8 cellular contexts compared by ENCODE assay signal in genomic region chr19:13953021-13953531, GRCh38. TPM values are rescaled to one million over a fixed set of nuclear protein-coding genes. Genes with fewer than 3 reads are reported as not detected.
A peak's percentile ranks its signal among the peaks of the same experiment; 100 is the strongest.
DNase-seq lines count a peak whose midpoint lies in the region; ATAC-seq, FAIRE-seq and TF ChIP-seq lines count a peak whose summit lies in the region.

No MANE protein-coding gene starts in this region.

- WGBS in A549 (ENCODE audit: missing lambda C conversion rate), result no CpG with 5 or more reads among the region's 10 CpGs

- peak in 1 of 2 experiments; percentile 27; a peak in 1 of 5 replicates for TF ChIP-seq RAD21 in A549 (conservative IDR thresholded peaks at IDR 0.05 in 1 of 2, IDR thresholded peaks at IDR 0.05 in 1 of 2)

- no peak for TF ChIP-seq POLR2A in A549 (IDR thresholded peaks at IDR 0.05; ENCODE audit: low read length)

- H3K4me2 ChIP-seq in A549 (peak overlapping the region; percentile 98), osteoblast (ENCODE audit: insufficient read depth, low read length) (peak overlapping the region; percentile 91)

- H3K27ac Mint-ChIP-seq in activated CD8-positive, alpha-beta T cell treated with anti-CD3 and anti-CD28 coated beads for 36 hours, result peak overlapping the region; percentile 80

- H3K4me1 ChIP-seq in A549, result peaks cover 8% of the 10 kb centered on the region; the same call in 1 of the 3 replicates
- peaks cover 5% of the 10 kb centered on the region for H3K4me1 ChIP-seq in HAP-1
- no peaks in the 10 kb centered on the region for H3K4me1 ChIP-seq in foreskin keratinocyte
- H3K4me1 ChIP-seq in osteoblast (ENCODE audit: insufficient read depth, low read length), result no peaks in the 10 kb centered on the region

- peak overlapping the region; percentile 16 for H2AFZ ChIP-seq in osteoblast (ENCODE audit: low read length)

- TF ChIP-seq EP300 in A549 (IDR thresholded peaks at IDR 0.05), result no peak

- H3K79me2 ChIP-seq in osteoblast (ENCODE audit: insufficient read depth, low read length), result peaks cover 20% of the 10 kb centered on the region

- no peaks in the 10 kb centered on the region for H3K27me3 Mint-ChIP-seq in activated CD8-positive, alpha-beta T cell treated with anti-CD3 and anti-CD28 coated beads for 36 hours

- no peak for FAIRE-seq in A549 (lab: Jason Lieb, UNC)

- H4K20me1 ChIP-seq in osteoblast (ENCODE audit: insufficient read depth, low read length), result peaks cover 12% of the 10 kb centered on the region

- H3K36me3 Mint-ChIP-seq in activated CD8-positive, alpha-beta T cell treated with anti-CD3 and anti-CD28 coated beads for 36 hours (ENCODE audit: low read depth), result peaks cover 8% of the 10 kb centered on the region

- TF ChIP-seq CTCF in A549 (IDR thresholded peaks at IDR 0.05) (no peak), foreskin keratinocyte (conservative IDR thresholded peaks at IDR 0.05) (peak; percentile 59), osteoblast (IDR thresholded peaks at IDR 0.05; ENCODE audit: extremely low read depth, low read depth, low read length) (peak; percentile 32)
- no peak for TF ChIP-seq CTCF in activated CD8-positive, alpha-beta T cell treated with anti-CD3 and anti-CD28 coated beads for 36 hours (IDR thresholded peaks at IDR 0.05)

- H3K4me3 Mint-ChIP-seq in activated CD8-positive, alpha-beta T cell treated with anti-CD3 and anti-CD28 coated beads for 36 hours, result peak overlapping the region; percentile 94

- H3K9me3 Mint-ChIP-seq in activated CD8-positive, alpha-beta T cell treated with anti-CD3 and anti-CD28 coated beads for 36 hours, result no peaks in the 10 kb centered on the region

- POLR2A ChIA-PET in A549 (lab: Yijun Ruan, JAX), result interaction anchor here (0.8 kb wide), 1 partner anchor 8 kb away, joined by 3 read pairs; no protein-coding TSS in a partner anchor
- POLR2A ChIA-PET in activated CD8-positive, alpha-beta T cell treated with anti-CD3 and anti-CD28 coated beads for 36 hours (lab: Charles Lee), result interaction anchor here (0.6 to 1.5 kb wide), 7 partner anchors 19 to 1042 kb away, joined by 3 to 6 read pairs (median 3); partner anchors contain the start of gene IL27RA

- intact Hi-C loops in activated CD8-positive, alpha-beta T cell treated with anti-CD3 and anti-CD28 coated beads for 36 hours (cut with micrococcal nuclease), result no loop called here

- peaks cover 13% of the 10 kb centered on the region for H3K4me1 Mint-ChIP-seq in activated CD8-positive, alpha-beta T cell treated with anti-CD3 and anti-CD28 coated beads for 36 hours (ENCODE audit: low read depth)

- H3K36me3 ChIP-seq in HAP-1 (replicated peaks) (peaks cover 28% of the 10 kb centered on the region), osteoblast (ENCODE audit: insufficient read depth, low read length) (peaks cover 24% of the 10 kb centered on the region)

- DNase-seq in A549 (ENCODE audit: low read depth in 1 of 2, low spot score in 1 of 2), result peak; percentile 35 to 53
- peak in 1 of 2 experiments; percentile 51 for DNase-seq in HAP-1 (ENCODE audit: low spot score in 2 of 2)
- peak; percentile 13 for DNase-seq in activated CD8-positive, alpha-beta T cell treated with anti-CD3 and anti-CD28 coated beads for 36 hours
- peak; percentile 33 to 61 for DNase-seq in foreskin keratinocyte
- DNase-seq in osteoblast (ENCODE audit: insufficient read length, low spot score, missing footprints), result peak; percentile 99
- DNase-seq in COLO668 (lab: John Stamatoyannopoulos, UW; ENCODE audit: unreplicated experiment), result no peak

- peak overlapping the region; percentile 85 for H3K4me3 ChIP-seq in A549
- peak overlapping the region; percentile 84 for H3K4me3 ChIP-seq in HAP-1
- peak overlapping the region; percentile 88 for H3K4me3 ChIP-seq in osteoblast (ENCODE audit: insufficient read depth, low read length)

- no peaks in the 10 kb centered on the region for H3K27me3 ChIP-seq in HAP-1 (ENCODE audit: low read depth)
- H3K27me3 ChIP-seq in foreskin keratinocyte, result no peaks in the 10 kb centered on the region
- H3K27me3 ChIP-seq in osteoblast (ENCODE audit: insufficient read depth, low read length), result no peaks in the 10 kb centered on the region

- CTCF ChIA-PET in A549 (lab: Yijun Ruan, JAX), result interaction anchor here (1.3 to 2.3 kb wide), 5 partner anchors 8 to 122 kb away, joined by 3 to 6 read pairs (median 3); partner anchors contain the start of gene MISP3
- CTCF ChIA-PET in activated CD8-positive, alpha-beta T cell treated with anti-CD3 and anti-CD28 coated beads for 36 hours (lab: Charles Lee), result interaction anchor here (0.9 to 1.5 kb wide), 5 partner anchors 78 to 150 kb away, joined by 3 to 7 read pairs (median 5); partner anchors contain the start of genes IL27RA and MISP3

- in situ Hi-C loops in HAP-1 (cut with MboI; ENCODE audit: low sequenced_read_pairs), result no loop called here

- ATAC-seq in A549 (peak; percentile 48 to 67), foreskin keratinocyte (peak; percentile 15), GM19023 (IDR thresholded peaks at IDR 0.05; ENCODE audit: unreplicated experiment) (no peak), HG03457 (IDR thresholded peaks at IDR 0.05; ENCODE audit: unreplicated experiment) (no peak)
- ATAC-seq in activated CD8-positive, alpha-beta T cell treated with anti-CD3 and anti-CD28 coated beads for 36 hours, result no peak

- H3K27ac ChIP-seq in A549, result peak overlapping the region; percentile 93 to 98
- H3K27ac ChIP-seq in foreskin keratinocyte, result peak overlapping the region; percentile 31
- H3K27ac ChIP-seq in osteoblast (ENCODE audit: low read depth, low read length), result peak overlapping the region; percentile 37

- no peaks in the 10 kb centered on the region for H3K9me3 ChIP-seq in A549
- H3K9me3 ChIP-seq in HAP-1, result no peaks in the 10 kb centered on the region
- no peaks in the 10 kb centered on the region for H3K9me3 ChIP-seq in osteoblast (ENCODE audit: low read depth, low read length)

TF ChIP-seq in A549, 52 proteins besides CTCF, POLR2A, EP300 and RAD21:
- TF ChIP-seq RARB (CRISPR knock-in tag; IDR thresholded peaks at IDR 0.05) (no peak), EHF (CRISPR knock-in tag; IDR thresholded peaks at IDR 0.05) (no peak), ZFP36 (IDR thresholded peaks at IDR 0.05; ENCODE audit: borderline replicate concordance, partially characterized antibody) (peak; percentile 27)

RNA-seq across cellular contexts. Expression of gene DCAF15, which starts 0.8 kb away (rescaled TPM):
- 6.9 and 10.2 TPM in 2 replicates for polyA plus RNA-seq in A549 (2011; rRNA removed)
- 31.8 and 39.5 TPM in 2 replicates for polyA plus RNA-seq in A549 (2012; cell fraction: cytosol; rRNA removed)
- polyA plus RNA-seq in A549 (2012; cell fraction: nucleus; rRNA removed), result 147 and 188 TPM in 2 replicates
- 21.1 to 23.0 TPM (median 21.5 TPM) in 3 replicates for polyA plus RNA-seq in A549 (2017; fragmentation: RNase III; extraction: RNeasy Plus Mini Kit Qiagen cat#74134 plus additional on column Dnase treatment)
- polyA minus RNA-seq in A549 (2011; rRNA and poly(A)+ RNA removed), result 15.1 and 17.4 TPM in 2 replicates
- 10 to 100 TPM; 51.3 to 51.9 TPM for total RNA-seq in activated CD8-positive, alpha-beta T cell treated with anti-CD3 and anti-CD28 coated beads for 36 hours
- total RNA-seq in foreskin keratinocyte, result 32.6 and 33.9 TPM in 2 replicates
- 37.1 and 42.8 TPM in 2 replicates for polyA plus RNA-seq in foreskin keratinocyte
- 11.5 and 11.9 TPM in 2 replicates for total RNA-seq in osteoblast

RNA-seq across cellular contexts. Expression of gene PODNL1, which starts 14.9 kb away (rescaled TPM):
- polyA plus RNA-seq in A549 (2011; rRNA removed) (0.50 and 0.79 TPM in 2 replicates), A549 (2017; fragmentation: RNase III; extraction: RNeasy Plus Mini Kit Qiagen cat#74134 plus additional on column Dnase treatment) (1.1 to 1.8 TPM (median 1.3 TPM) in 3 replicates), foreskin keratinocyte (0.39 and 0.99 TPM in 2 replicates)
- polyA plus RNA-seq in A549 (2012; cell fraction: cytosol; rRNA removed), result 1.1 and 1.7 TPM in 2 replicates
- 0.94 and 1.7 TPM in 2 replicates for polyA plus RNA-seq in A549 (2012; cell fraction: nucleus; rRNA removed)
- polyA minus RNA-seq in A549 (2011; rRNA and poly(A)+ RNA removed), result 0.34 TPM in 1 of 2 replicates, not detected in the other
- not detected for total RNA-seq in activated CD8-positive, alpha-beta T cell treated with anti-CD3 and anti-CD28 coated beads for 36 hours
- total RNA-seq in foreskin keratinocyte (0.28 and 0.44 TPM in 2 replicates), osteoblast (4.0 and 6.5 TPM in 2 replicates)

RNA-seq across cellular contexts. Expression of gene CC2D1A, which starts 47.1 kb away (rescaled TPM):
- polyA plus RNA-seq in A549 (2011; rRNA removed) (4.7 and 4.8 TPM in 2 replicates), A549 (2017; fragmentation: RNase III; extraction: RNeasy Plus Mini Kit Qiagen cat#74134 plus additional on column Dnase treatment) (13.9 to 15.3 TPM (median 14.0 TPM) in 3 replicates), foreskin keratinocyte (25.9 and 27.9 TPM in 2 replicates)
- polyA plus RNA-seq in A549 (2012; cell fraction: cytosol; rRNA removed), result 10.0 and 12.1 TPM in 2 replicates
- polyA plus RNA-seq in A549 (2012; cell fraction: nucleus; rRNA removed), result 28.8 and 38.8 TPM in 2 replicates
- polyA minus RNA-seq in A549 (2011; rRNA and poly(A)+ RNA removed), result 7.6 and 9.0 TPM in 2 replicates
- 10 to 100 TPM; 22.4 to 23.8 TPM for total RNA-seq in activated CD8-positive, alpha-beta T cell treated with anti-CD3 and anti-CD28 coated beads for 36 hours
- total RNA-seq in foreskin keratinocyte (28.9 and 29.0 TPM in 2 replicates), osteoblast (19.2 and 22.4 TPM in 2 replicates)

RNA-seq across cellular contexts. Expression of gene BRME1, which starts 47.2 kb away (rescaled TPM):
- 0.09 and 0.12 TPM in 2 replicates for polyA plus RNA-seq in A549 (2011; rRNA removed)
- polyA plus RNA-seq in A549 (2012; cell fraction: cytosol; rRNA removed), result 0.21 and 0.31 TPM in 2 replicates
- 0.92 and 1.1 TPM in 2 replicates for polyA plus RNA-seq in A549 (2012; cell fraction: nucleus; rRNA removed)
- polyA plus RNA-seq in A549 (2017; fragmentation: RNase III; extraction: RNeasy Plus Mini Kit Qiagen cat#74134 plus additional on column Dnase treatment), result 1.1 to 2.3 TPM (median 1.2 TPM) in 3 replicates
- polyA minus RNA-seq in A549 (2011; rRNA and poly(A)+ RNA removed), result 0.29 TPM in 2 replicates
- total RNA-seq in activated CD8-positive, alpha-beta T cell treated with anti-CD3 and anti-CD28 coated beads for 36 hours, result 1 to 10 TPM; 3.6 to 5.2 TPM
- total RNA-seq in foreskin keratinocyte, result 0.68 and 0.78 TPM in 2 replicates
- polyA plus RNA-seq in foreskin keratinocyte, result 0.33 and 0.58 TPM in 2 replicates
- 0.59 and 0.72 TPM in 2 replicates for total RNA-seq in osteoblast

RNA-seq across cellular contexts. Expression of gene RFX1, which starts 53.0 kb away (rescaled TPM):
- polyA plus RNA-seq in A549 (2011; rRNA removed), result 0.57 and 0.79 TPM in 2 replicates
- polyA plus RNA-seq in A549 (2012; cell fraction: cytosol; rRNA removed), result 2.4 and 3.3 TPM in 2 replicates
- 11.0 and 18.9 TPM in 2 replicates for polyA plus RNA-seq in A549 (2012; cell fraction: nucleus; rRNA removed)
- 4.9 to 5.4 TPM (median 4.9 TPM) in 3 replicates for polyA plus RNA-seq in A549 (2017; fragmentation: RNase III; extraction: RNeasy Plus Mini Kit Qiagen cat#74134 plus additional on column Dnase treatment)
- polyA minus RNA-seq in A549 (2011; rRNA and poly(A)+ RNA removed), result 0.87 and 1.8 TPM in 2 replicates
- total RNA-seq in activated CD8-positive, alpha-beta T cell treated with anti-CD3 and anti-CD28 coated beads for 36 hours, result 10 to 100 TPM; 13.3 to 14.1 TPM
- 4.2 and 4.6 TPM in 2 replicates for total RNA-seq in foreskin keratinocyte
- 3.2 and 3.7 TPM in 2 replicates for polyA plus RNA-seq in foreskin keratinocyte
- 2.4 and 2.5 TPM in 2 replicates for total RNA-seq in osteoblast

Comparison
In these comparisons a context has a peak if more than half of its experiments do, and no peak if none do; other contexts are left out.
1. ATAC-seq: peak in A549 (2 of 2) and foreskin keratinocyte (single experiment); none in activated CD8-positive, alpha-beta T cell treated with anti-CD3 and anti-CD28 coated beads for 36 hours (single experiment), GM19023 (single experiment) and HG03457 (single experiment).
2. H3K27ac ChIP-seq: peak in every context shown above with its lines; median percentile 96 in A549; 37 in osteoblast; 31 in foreskin keratinocyte.
3. CTCF ChIP-seq: peak in foreskin keratinocyte (single experiment) and osteoblast (single experiment); none in A549 (single experiment) and activated CD8-positive, alpha-beta T cell treated with anti-CD3 and anti-CD28 coated beads for 36 hours (single experiment).
4. Peak in every context shown above with its lines, with median percentiles within 50 percentile points of each other: H3K4me3 ChIP-seq.